Comparison of ENCODE assay signal across 8 cellular contexts in genomic region chr1:109621402-109622101, GRCh38. TPM values are rescaled to one million over a fixed set of nuclear protein-coding genes. Genes with fewer than 3 reads are reported as not detected.
A peak's percentile ranks its signal among the peaks of the same experiment; 100 is the strongest.
DNase-seq lines count a peak whose midpoint lies in the region; ATAC-seq, FAIRE-seq and TF ChIP-seq lines count a peak whose summit lies in the region.

No MANE protein-coding gene starts in this region.

- H4K20me1 ChIP-seq in MM.1S (ENCODE audit: insufficient read depth, low read length), result no peaks in the 10 kb centered on the region
- H4K20me1 ChIP-seq in neural cell (ENCODE audit: insufficient read depth), result no peaks in the 10 kb centered on the region

- no peak for TF ChIP-seq RAD21 in neural cell (conservative IDR thresholded peaks at IDR 0.05)

- H3K9me2 ChIP-seq in MM.1S (replicated peaks; ENCODE audit: insufficient read depth, low read length), result no peaks in the 10 kb centered on the region
- no peaks in the 10 kb centered on the region for H3K9me2 ChIP-seq in neural cell (ENCODE audit: insufficient read depth, low read length)

- H3K4me1 ChIP-seq in MM.1S (ENCODE audit: low read length), result peaks cover 7% of the 10 kb centered on the region
- H3K4me1 ChIP-seq in small intestine (ENCODE audit: control insufficient read depth in 2 of 2, insufficient read depth in 1 of 2, low read depth in 1 of 2, low read length in 1 of 2), result peaks cover 4 to 15% of the 10 kb centered on the region in 2 donors

- H3K4me2 ChIP-seq in MM.1S (ENCODE audit: low read depth, low read length) (peak overlapping the region; percentile 90; the same call in 1 of the 2 replicates), neural cell (ENCODE audit: low read length) (peak overlapping the region; percentile 97)

- H3F3A ChIP-seq in MM.1S (ENCODE audit: insufficient read depth, low read length) (no peaks in the 10 kb centered on the region), neural cell (ENCODE audit: insufficient read depth, low read length, poor library complexity, severe bottlenecking) (no peaks in the 10 kb centered on the region)

- intact Hi-C loops in dorsolateral prefrontal cortex (cut with DNase I), result no loop called here

- no peak overlapping the region for H3K27ac ChIP-seq in MM.1S (ENCODE audit: low read length)
- peak overlapping the region in 50 of 59 donors; percentile 2 to 93 (median 84) for H3K27ac ChIP-seq in dorsolateral prefrontal cortex
- H3K27ac ChIP-seq in neural cell (ENCODE audit: low read length), result peak overlapping the region; percentile 94
- peak overlapping the region in 1 of 2 donors; percentile 21 for H3K27ac ChIP-seq in small intestine (ENCODE audit: low read depth in 1 of 2, low read length in 1 of 2)

- H3K79me2 ChIP-seq in MM.1S (ENCODE audit: low read length) (peaks cover 32% of the 10 kb centered on the region), neural cell (replicated peaks; ENCODE audit: insufficient read depth, low read length) (peaks cover 38% of the 10 kb centered on the region)

- no peak for TF ChIP-seq CTCF in MM.1S (IDR thresholded peaks at IDR 0.05; ENCODE audit: low read length)
- no peak for TF ChIP-seq CTCF in dorsolateral prefrontal cortex (IDR thresholded peaks at IDR 0.05 in 54 of 56, conservative IDR thresholded peaks at IDR 0.05 in 2 of 56; ENCODE audit: low read depth in 1 of 56, partially characterized antibody in 56 of 56)
- TF ChIP-seq CTCF in neural cell (IDR thresholded peaks at IDR 0.05; ENCODE audit: poor library complexity, severe bottlenecking), result no peak

- TF ChIP-seq EP300 in neural cell (conservative IDR thresholded peaks at IDR 0.05; ENCODE audit: poor library complexity, severe bottlenecking), result no peak

- WGBS in small intestine, 3 donors, result 14 to 26% (median 21%) methylated on average over 12 of the region's 12 CpGs

- no peak overlapping the region; the same call in 1 of the 2 replicates for H3K9ac ChIP-seq in MM.1S (ENCODE audit: low read length)
- peak overlapping the region; percentile 86 for H3K9ac ChIP-seq in neural cell (ENCODE audit: low read length)

- no peak for ATAC-seq in GM21528 (IDR thresholded peaks at IDR 0.05; ENCODE audit: low FRiP score, unreplicated experiment)

- peak overlapping the region; percentile 86 for H3K4me3 ChIP-seq in MM.1S (ENCODE audit: low read length)
- H3K4me3 ChIP-seq in dorsolateral prefrontal cortex, result peak overlapping the region; percentile 53 to 92 (median 74)
- peak overlapping the region; percentile 66 for H3K4me3 ChIP-seq in neural cell (ENCODE audit: low read length)
- peak overlapping the region in 1 of 2 donors; percentile 80 for H3K4me3 ChIP-seq in small intestine (ENCODE audit: low read depth in 1 of 2, low read length in 2 of 2)

- H3K9me3 ChIP-seq in MM.1S (replicated peaks; ENCODE audit: insufficient read depth, low read length) (no peaks in the 10 kb centered on the region), neural cell (ENCODE audit: low read length) (no peaks in the 10 kb centered on the region), small intestine (ENCODE audit: control insufficient read depth, low read depth) (no peaks in the 10 kb centered on the region)

- H3K36me3 ChIP-seq in MM.1S (replicated peaks; ENCODE audit: insufficient read depth, low read length) (no peaks in the 10 kb centered on the region), neural cell (ENCODE audit: insufficient read depth, low read length) (no peaks in the 10 kb centered on the region), small intestine (ENCODE audit: control insufficient read depth in 2 of 2, insufficient read depth in 2 of 2, low read length in 2 of 2) (peaks cover 2% of the 10 kb centered on the region in 2 donors)

- no peaks in the 10 kb centered on the region for H3K27me3 ChIP-seq in MM.1S (replicated peaks; ENCODE audit: insufficient read depth, low read length)
- no peaks in the 10 kb centered on the region for H3K27me3 ChIP-seq in dorsolateral prefrontal cortex
- no peaks in the 10 kb centered on the region for H3K27me3 ChIP-seq in neural cell (ENCODE audit: insufficient read depth, low read depth, low read length)
- H3K27me3 ChIP-seq in small intestine (ENCODE audit: control insufficient read depth in 2 of 2, insufficient read depth in 2 of 2, low read length in 2 of 2), result no peaks in the 10 kb centered on the region

- no peak for FAIRE-seq in small intestine (lab: Jason Lieb, UNC)

- no peak overlapping the region for H2AFZ ChIP-seq in MM.1S (ENCODE audit: low read length)
- H2AFZ ChIP-seq in neural cell (ENCODE audit: low read depth, low read length), result no peak overlapping the region

- DNase-seq in CD1c-positive myeloid dendritic cell (ENCODE audit: extremely low spot score), result peak; percentile 66
- DNase-seq in MM.1S, result no peak
- DNase-seq in dorsolateral prefrontal cortex, result peak in 3 of 10 donors; percentile 27 to 77 (median 70)
- DNase-seq in small intestine, result no peak
- DNase-seq in GDM1 (lab: John Stamatoyannopoulos, UW), result no peak
- no peak for DNase-seq in mucosa of gallbladder (ENCODE audit: low spot score)

TF ChIP-seq in neural cell, 6 proteins besides CTCF, POLR2A, EP300 and RAD21:
- TF ChIP-seq REST (IDR thresholded peaks at IDR 0.05; ENCODE audit: borderline replicate concordance) (no peak), POLR2AphosphoS5 (IDR thresholded peaks at IDR 0.05) (no peak), TAF1 (IDR thresholded peaks at IDR 0.05; ENCODE audit: low read depth) (no peak), SMC3 (conservative IDR thresholded peaks at IDR 0.05; ENCODE audit: poor library complexity) (no peak), MXI1 (conservative IDR thresholded peaks at IDR 0.05; ENCODE audit: poor library complexity, severe bottlenecking) (no peak)

RNA-seq across cellular contexts. Expression of gene AMPD2, which starts 1.9 kb away (rescaled TPM):
- total RNA-seq in dorsolateral prefrontal cortex, result 100 to 1,000 TPM in 94 of 120 experiments, 10 to 100 TPM in 26; 65.7 to 181 (median 115) TPM
- polyA plus RNA-seq in neural cell, result 104 and 111 TPM in 2 replicates
- 88.4 and 108 TPM in 2 replicates for polyA minus RNA-seq in neural cell
- polyA plus RNA-seq in small intestine, result 10 to 100 TPM; 25.9 to 38.3 (median 32.0) TPM
- 171 TPM for total RNA-seq in mucosa of gallbladder

RNA-seq across cellular contexts. Expression of gene GNAT2, which starts 2.1 kb away (rescaled TPM):
- total RNA-seq in dorsolateral prefrontal cortex (1 to 10 TPM in 3 of 120 experiments, under 1 TPM in 12, not detected in 105; 0.29 to 1.9 (median 0.50) TPM), mucosa of gallbladder (not detected)
- polyA plus RNA-seq in neural cell (1.5 TPM in 1 of 2 replicates, not detected in the other), small intestine (under 1 TPM in 1 of 3 donors, not detected in 2; 0.28 TPM)
- polyA minus RNA-seq in neural cell, result not detected in 2 replicates

RNA-seq across cellular contexts. Expression of gene GSTM4, which starts 34.3 kb away (rescaled TPM):
- total RNA-seq in dorsolateral prefrontal cortex (10 to 100 TPM; 22.6 to 66.7 (median 45.4) TPM), mucosa of gallbladder (44.1 TPM)
- polyA plus RNA-seq in neural cell (0.06 and 0.71 TPM in 2 replicates), small intestine (100 to 1,000 TPM; 194 to 316 (median 217) TPM)
- 0.35 and 0.97 TPM in 2 replicates for polyA minus RNA-seq in neural cell

RNA-seq across cellular contexts. Expression of gene GSTM2, which starts 46.3 kb away (rescaled TPM):
- total RNA-seq in dorsolateral prefrontal cortex (100 to 1,000 TPM in 9 of 120 experiments, 10 to 100 TPM in 111; 32.2 to 150 (median 73.7) TPM), mucosa of gallbladder (69.9 TPM)
- polyA plus RNA-seq in neural cell (6.8 and 10.2 TPM in 2 replicates), small intestine (10 to 100 TPM; 29.4 to 66.2 (median 42.2) TPM)
- polyA minus RNA-seq in neural cell, result 4.5 and 6.1 TPM in 2 replicates
